ENCODE assay signal across 10 cellular contexts in genomic region chr6:35318845-35319220, GRCh38. TPM values are rescaled to one million over a fixed set of nuclear protein-coding genes. Genes with fewer than 3 reads are reported as not detected.
DNase-seq lines count a peak whose midpoint lies in the region; ATAC-seq and TF ChIP-seq lines count a peak whose summit lies in the region.
"Had no signal": no experiment of that assay in that cellular context is flagged by ENCODE, and none has a peak within 500 bp of the region (broad histone marks: within the 10 kb centered on the region; RNA-seq: fewer than 3 reads in every experiment).

No MANE protein-coding gene starts in this region.

- H3K4me1 ChIP-seq in iPS-20b (ENCODE audit: insufficient read depth, low read length): no peaks in the 10 kb centered on the region
- H3K4me1 ChIP-seq in skeletal muscle satellite cell (ENCODE audit: control insufficient read depth, insufficient read depth, low read length): peaks cover 11% of the 10 kb centered on the region

- H3K36me3 ChIP-seq in brain microvascular endothelial cell (replicated peaks) (no peaks in the 10 kb centered on the region), iPS-20b (ENCODE audit: insufficient read depth, low read depth, low read length) (no peaks in the 10 kb centered on the region), skeletal muscle satellite cell (ENCODE audit: insufficient read depth, low read length) (no peaks in the 10 kb centered on the region)

- peaks cover 24% of the 10 kb centered on the region for H3K4me1 Mint-ChIP-seq in activated naive CD8-positive, alpha-beta T cell treated with anti-CD3 and anti-CD28 coated beads for 36 hours

- H3K27me3 ChIP-seq in brain microvascular endothelial cell (replicated peaks) (no peaks in the 10 kb centered on the region), iPS-20b (ENCODE audit: insufficient read depth, low read length) (peaks cover 21% of the 10 kb centered on the region), skeletal muscle satellite cell (ENCODE audit: control insufficient read depth, insufficient read depth, low read length) (peaks cover 31% of the 10 kb centered on the region)

- H3K4me3 ChIP-seq in brain microvascular endothelial cell (ENCODE audit: low read depth, low read length): peak overlapping the region; percentile 56
- peak overlapping the region; percentile 71 for H3K4me3 ChIP-seq in iPS-20b (ENCODE audit: low read length)
- H3K4me3 ChIP-seq in skeletal muscle satellite cell (ENCODE audit: low read length): peak overlapping the region; percentile 83

- H3K4me2 ChIP-seq in skeletal muscle satellite cell (ENCODE audit: low read length): peak overlapping the region; percentile 97

- no peaks in the 10 kb centered on the region for H3K9me3 Mint-ChIP-seq in activated naive CD8-positive, alpha-beta T cell treated with anti-CD3 and anti-CD28 coated beads for 36 hours
- H3K9me3 Mint-ChIP-seq: activated naive CD8-positive, alpha-beta T cell treated with anti-CD3 and anti-CD28 coated beads, Interleukin-2, amount 10 ng/mL, durations not matched to agents 7 days and 5 days had no signal

- H3K9me3 ChIP-seq in iPS-20b (ENCODE audit: insufficient read depth, low read depth, low read length): no peaks in the 10 kb centered on the region
- no peaks in the 10 kb centered on the region for H3K9me3 ChIP-seq in skeletal muscle satellite cell (replicated peaks; ENCODE audit: low read length)

- no peak for TF ChIP-seq CTCF in brain microvascular endothelial cell (IDR thresholded peaks at IDR 0.05; ENCODE audit: low read depth, low read length, missing control alignments)

- ATAC-seq in HG02798 (IDR thresholded peaks at IDR 0.05; ENCODE audit: poor library complexity, unreplicated experiment) (no peak), GM19324 (IDR thresholded peaks at IDR 0.05; ENCODE audit: low FRiP score, unreplicated experiment) (no peak)

- H3K27ac Mint-ChIP-seq in activated naive CD8-positive, alpha-beta T cell treated with anti-CD3 and anti-CD28 coated beads for 36 hours: no peak overlapping the region
- H3K27ac Mint-ChIP-seq: activated naive CD8-positive, alpha-beta T cell treated with anti-CD3 and anti-CD28 coated beads, Interleukin-2, amount 10 ng/mL, durations not matched to agents 7 days and 5 days had no signal

- in situ Hi-C loops in brain microvascular endothelial cell (cut with HindIII; ENCODE audit: low pct_ligation_motif_present, low sequenced_read_pairs): no loop called here

- peak; percentile 39 for DNase-seq in HT-29 (ENCODE audit: low spot score)
- no peak for DNase-seq in brain microvascular endothelial cell
- DNase-seq in CD1c-positive myeloid dendritic cell (ENCODE audit: extremely low spot score): no peak
- DNase-seq in activated naive CD8-positive, alpha-beta T cell treated with anti-CD3 and anti-CD28 coated beads for 36 hours: no peak
- DNase-seq: activated naive CD8-positive, alpha-beta T cell treated with anti-CD3 and anti-CD28 coated beads, Interleukin-2, amount 10 ng/mL, durations not matched to agents 7 days and 5 days; NCI-H2081 treated with DMSO at 0.1 percent for 48 hours had no signal

- H3K9ac ChIP-seq in iPS-20b (ENCODE audit: low read depth, low read length) (peak overlapping the region; percentile 64; the same call in 1 of the 2 replicates), skeletal muscle satellite cell (ENCODE audit: low read depth, low read length) (peak overlapping the region; percentile 56)

- H3K36me3 Mint-ChIP-seq in activated naive CD8-positive, alpha-beta T cell treated with anti-CD3 and anti-CD28 coated beads for 36 hours: peaks cover 51% of the 10 kb centered on the region

- no peak overlapping the region for H3K4me3 Mint-ChIP-seq in activated naive CD8-positive, alpha-beta T cell treated with anti-CD3 and anti-CD28 coated beads for 36 hours
- H3K4me3 Mint-ChIP-seq: activated naive CD8-positive, alpha-beta T cell treated with anti-CD3 and anti-CD28 coated beads, Interleukin-2, amount 10 ng/mL, durations not matched to agents 7 days and 5 days had no signal

- no peaks in the 10 kb centered on the region for H3K27me3 Mint-ChIP-seq in activated naive CD8-positive, alpha-beta T cell treated with anti-CD3 and anti-CD28 coated beads for 36 hours
- H3K27me3 Mint-ChIP-seq: activated naive CD8-positive, alpha-beta T cell treated with anti-CD3 and anti-CD28 coated beads, Interleukin-2, amount 10 ng/mL, durations not matched to agents 7 days and 5 days had no signal

- H3K27ac ChIP-seq in brain microvascular endothelial cell (no peak overlapping the region), iPS-20b (ENCODE audit: low read length) (no peak overlapping the region)

RNA-seq across cellular contexts. Expression of gene DEF6, which starts 21.2 kb away (rescaled TPM):
- 2.0 and 3.2 TPM in 2 replicates for total RNA-seq in HT-29 (2014; rRNA removed; shearing (Covaris generic))
- not detected in 2 replicates for total RNA-seq in skeletal muscle satellite cell (2012; rRNA removed)
- 10 to 100 TPM; 74.3 to 75.7 TPM for total RNA-seq in activated naive CD8-positive, alpha-beta T cell treated with anti-CD3 and anti-CD28 coated beads for 36 hours

RNA-seq across cellular contexts. Expression of gene PPARD, which starts 23.5 kb away (rescaled TPM):
- 10.1 and 13.7 TPM in 2 replicates for total RNA-seq in HT-29 (2014; rRNA removed; shearing (Covaris generic))
- 5.2 and 5.3 TPM in 2 replicates for total RNA-seq in skeletal muscle satellite cell (2012; rRNA removed)
- total RNA-seq in activated naive CD8-positive, alpha-beta T cell treated with anti-CD3 and anti-CD28 coated beads for 36 hours: 10 to 100 TPM; 17.0 to 17.8 TPM

RNA-seq across cellular contexts. Expression of gene ZNF76, which starts 59.3 kb away (rescaled TPM):
- total RNA-seq in HT-29 (2014; rRNA removed; shearing (Covaris generic)): 19.5 and 23.1 TPM in 2 replicates
- total RNA-seq in skeletal muscle satellite cell (2012; rRNA removed): 16.2 and 18.3 TPM in 2 replicates
- 10 to 100 TPM; 25.7 to 26.1 TPM for total RNA-seq in activated naive CD8-positive, alpha-beta T cell treated with anti-CD3 and anti-CD28 coated beads for 36 hours

Comparison
In these comparisons a context has a peak if more than half of its experiments do, and no peak if none do; other contexts are left out.
1. RNA of gene DEF6, which starts 21.2 kb away (total RNA-seq): 74.3 to 75.7 TPM in activated naive CD8-positive, alpha-beta T cell treated with anti-CD3 and anti-CD28 coated beads for 36 hours; 2.0 to 3.2 TPM in HT-29; every median in the first group is over 10 times any median in the second.
2. Peak in every context shown above with its lines, with median percentiles within 50 percentile points of each other: H3K4me3 ChIP-seq.